In the genomic region with DNA sequence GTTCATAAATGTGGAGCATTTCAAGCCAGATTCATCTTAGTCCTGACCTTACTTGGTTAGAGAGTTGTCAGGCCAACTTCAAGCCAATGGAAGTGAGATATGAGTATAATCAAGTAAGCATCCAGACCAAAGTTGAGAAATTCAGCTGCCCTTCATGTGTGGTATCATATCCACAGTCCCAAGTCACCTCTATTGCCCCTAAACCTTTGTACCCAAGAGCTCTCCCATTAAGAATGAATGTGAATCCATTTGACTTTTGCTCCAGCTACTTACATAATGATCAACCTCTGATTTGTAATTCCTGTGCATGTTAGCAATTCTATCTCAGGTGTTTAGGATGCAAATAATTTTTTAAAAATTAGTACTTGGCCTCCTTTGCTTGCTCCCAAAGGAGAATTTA, we compare ENCODE assay signal across 24 cellular contexts.
"Had no signal": no experiment of that assay in that cellular context is flagged by ENCODE, and none has a peak within 500 bp of the region (broad histone marks: within the 10 kb centered on the region; RNA-seq: fewer than 3 reads in every experiment).

No MANE protein-coding gene starts in this region.

- H3K4me3 ChIP-seq: colonic mucosa, esophagus squamous epithelium, gastrocnemius medialis, heart right ventricle, left ventricle myocardium inferior, lower lobe of right lung, mucosa of descending colon had no signal

- H3K4me1 ChIP-seq: colonic mucosa, gastrocnemius medialis, heart right ventricle, left ventricle myocardium inferior, lower lobe of right lung had no signal

- FAIRE-seq: endometrium, islet of Langerhans, keratinocyte had no signal

- H3K9me3 ChIP-seq: colonic mucosa, esophagus squamous epithelium, gastrocnemius medialis, left ventricle myocardium inferior, lower lobe of right lung, mucosa of descending colon had no signal

- H3K36me3 ChIP-seq: colonic mucosa, esophagus squamous epithelium, gastrocnemius medialis, heart right ventricle, left ventricle myocardium inferior, lower lobe of right lung had no signal

- H3K27ac ChIP-seq: colonic mucosa, epithelial cell of prostate, esophagus squamous epithelium, gastrocnemius medialis, heart right ventricle, left ventricle myocardium inferior, lower lobe of right lung had no signal

- H3K27me3 ChIP-seq: colonic mucosa, esophagus squamous epithelium, gastrocnemius medialis, heart right ventricle had no signal

- DNase-seq: colonic mucosa; cortex of kidney; effector CD8-positive, alpha-beta T cell; effector memory CD8-positive, alpha-beta T cell; endodermal cell; erythroblast; esophagus squamous epithelium; foreskin fibroblast; foreskin melanocyte; gastrocnemius medialis; glutamatergic neuron; head of caudate nucleus; heart right ventricle; hippocampal formation; kidney glomerular epithelial cell; left ventricle myocardium inferior; lower lobe of right lung; mesenchymal stem cell; mucosa of descending colon had no signal

- ATAC-seq: effector memory CD8-positive, alpha-beta T cell; esophagus mucosa; gastrocnemius medialis; heart right ventricle; lower lobe of right lung; mucosa of descending colon had no signal
